25 cellular contexts compared by ENCODE assay signal in genomic region chr3:140532793-140533330, GRCh38.
"Had no signal": no experiment of that assay in that cellular context is flagged by ENCODE, and none has a peak within 500 bp of the region (broad histone marks: within the 10 kb centered on the region; RNA-seq: fewer than 3 reads in every experiment).

No MANE protein-coding gene starts in this region.

- H3K9ac ChIP-seq: SK-N-SH had no signal

- H3K9me3 ChIP-seq: body of pancreas, Peyer's patch, SJCRH30, SK-N-SH had no signal

- H3K4me3 Mint-ChIP-seq: activated CD4-positive, alpha-beta T cell treated with anti-CD3 and anti-CD28 coated beads for 36 hours; activated CD8-positive, alpha-beta T cell treated with anti-CD3 and anti-CD28 coated beads, Interleukin-2, amount 10 ng/mL, durations not matched to agents 7 days and 5 days; activated naive CD4-positive, alpha-beta T cell treated with anti-CD3 and anti-CD28 coated beads, Interleukin-2, amount 50 U/mL, for 24 hours; central memory CD8-positive, alpha-beta T cell had no signal

- H3K27ac ChIP-seq: body of pancreas, Peyer's patch, RWPE1, SJCRH30, VCaP had no signal

- ATAC-seq: activated CD4-positive, alpha-beta T cell treated with anti-CD3 and anti-CD28 coated beads for 36 hours; activated CD8-positive, alpha-beta T cell treated with anti-CD3 and anti-CD28 coated beads, Interleukin-2, amount 10 ng/mL, durations not matched to agents 7 days and 5 days; body of pancreas had no signal

- H3K27me3 Mint-ChIP-seq: central memory CD8-positive, alpha-beta T cell had no signal

- H3K36me3 ChIP-seq: Peyer's patch, SJCRH30 had no signal

- H3K4me3 ChIP-seq: body of pancreas, Peyer's patch, SJCRH30 had no signal

- H3K36me3 Mint-ChIP-seq: activated naive CD4-positive, alpha-beta T cell treated with anti-CD3 and anti-CD28 coated beads, Interleukin-2, amount 50 U/mL, for 24 hours had no signal

- H3K9me3 Mint-ChIP-seq: activated naive CD4-positive, alpha-beta T cell treated with anti-CD3 and anti-CD28 coated beads, Interleukin-2, amount 50 U/mL, for 24 hours; central memory CD8-positive, alpha-beta T cell had no signal

- H3K27ac Mint-ChIP-seq: activated CD4-positive, alpha-beta T cell treated with anti-CD3 and anti-CD28 coated beads for 36 hours; activated CD8-positive, alpha-beta T cell treated with anti-CD3 and anti-CD28 coated beads, Interleukin-2, amount 10 ng/mL, durations not matched to agents 7 days and 5 days; activated naive CD4-positive, alpha-beta T cell treated with anti-CD3 and anti-CD28 coated beads, Interleukin-2, amount 50 U/mL, for 24 hours had no signal

- H3K4me2 ChIP-seq: SK-N-SH had no signal

- DNase-seq: activated CD4-positive, alpha-beta T cell treated with anti-CD3 and anti-CD28 coated beads for 36 hours; activated CD8-positive, alpha-beta memory T cell treated with anti-CD3 and anti-CD28 coated beads, Interleukin-2, amount 50 U/mL, for 48 hours; activated CD8-positive, alpha-beta T cell treated with anti-CD3 and anti-CD28 coated beads, Interleukin-2, amount 10 ng/mL, durations not matched to agents 7 days and 5 days; activated effector memory CD4-positive, alpha-beta T cell treated with Interleukin-2 at 50 U/mL for 16 hours; activated naive CD4-positive, alpha-beta T cell; activated T-cell treated with anti-CD3 and anti-CD28 coated beads, Interleukin-2, amount 50 U/mL, for 1 hour; aorta; body of pancreas; KG1; NCI-H1048; NCI-H146; NCI-H187 treated with DMSO at 0.1 percent for 48 hours; NCI-H2081 treated with DMSO at 0.1 percent for 48 hours; NCI-H2227 treated with DMSO at 0.1 percent for 48 hours; NCI-H446 treated with DMSO at 0.1 percent for 48 hours; NCI-H526 treated with DMSO at 0.1 percent for 48 hours; Peyer's patch; Right ventricle myocardium superior; SJCRH30; SK-N-SH; T-helper 1 cell had no signal

- H3K4me1 Mint-ChIP-seq: activated CD4-positive, alpha-beta T cell treated with anti-CD3 and anti-CD28 coated beads for 36 hours; activated naive CD4-positive, alpha-beta T cell treated with anti-CD3 and anti-CD28 coated beads, Interleukin-2, amount 50 U/mL, for 24 hours; central memory CD8-positive, alpha-beta T cell had no signal

- H3K4me1 ChIP-seq: Peyer's patch had no signal

- H3K27me3 ChIP-seq: body of pancreas, Peyer's patch, SJCRH30 had no signal
